In the genomic region with DNA sequence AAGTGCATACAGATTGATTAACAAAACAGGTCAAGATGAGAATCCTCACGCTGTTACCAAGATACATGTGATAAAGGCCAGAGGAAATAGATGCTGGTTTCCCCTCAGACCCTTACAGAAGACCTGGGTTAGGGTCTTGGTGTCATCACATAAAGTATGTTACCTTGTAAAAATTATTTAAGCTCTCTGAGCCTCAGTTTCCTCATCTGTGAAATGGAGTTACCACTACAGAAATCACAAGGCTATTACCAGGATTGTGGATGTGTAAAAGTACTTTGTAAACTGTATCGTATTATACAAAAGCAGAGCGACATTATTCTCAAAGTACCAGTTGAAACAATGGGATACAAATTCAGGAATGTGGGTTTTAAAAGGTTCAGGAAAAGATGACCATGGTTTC, we compare ENCODE assay signal across 31 cellular contexts.
"Had no signal": no experiment of that assay in that cellular context is flagged by ENCODE, and none has a peak within 500 bp of the region (broad histone marks: within the 10 kb centered on the region; RNA-seq: fewer than 3 reads in every experiment).

No MANE protein-coding gene starts in this region.

- H3K9me3 Mint-ChIP-seq: activated CD4-positive, alpha-beta memory T cell treated with anti-CD3 and anti-CD28 coated beads for 36 hours; activated CD4-positive, alpha-beta T cell treated with anti-CD3 and anti-CD28 coated beads, Interleukin-2, amount 10 ng/mL, durations not matched to agents 24 days and 14 days; activated T-helper 1 cell treated with anti-CD3 and anti-CD28 coated beads, Interleukin-12 subunit alpha, Interleukin-12 subunit beta, Interleukin-2, Interleukin-4 antibody, amounts not matched to agents 30 ng/mL and 10 ng/mL and 1 ng/mL, durations not matched to agents 14 hours and 24 hours and 36 hours; activated T-helper 2 cell treated with anti-CD3 and anti-CD28 coated beads, Interferon-gamma antibody, Interleukin-2, Interleukin-4, amounts not matched to agents 10 μg/mL and 5 μg/mL and 100 μg/mL, durations not matched to agents 14 hours and 24 hours and 36 hours had no signal

- H3K27ac ChIP-seq: body of pancreas, cardiac muscle cell, colonic mucosa, epithelial cell of prostate, esophagus squamous epithelium had no signal

- H3K36me3 Mint-ChIP-seq: activated CD4-positive, alpha-beta memory T cell treated with anti-CD3 and anti-CD28 coated beads for 36 hours; activated CD8-positive, alpha-beta memory T cell treated with anti-CD3 and anti-CD28 coated beads, Interleukin-2, amount 10 ng/mL, durations not matched to agents 7 days and 5 days had no signal

- H3K4me1 Mint-ChIP-seq: activated CD4-positive, alpha-beta T cell treated with anti-CD3 and anti-CD28 coated beads for 36 hours had no signal

- H3K36me3 ChIP-seq: colonic mucosa, esophagus squamous epithelium, gastroesophageal sphincter had no signal

- DNase-seq: activated CD4-positive, alpha-beta memory T cell treated with anti-CD3 and anti-CD28 coated beads for 36 hours; activated CD4-positive, alpha-beta T cell treated with anti-CD3 and anti-CD28 coated beads for 36 hours; activated CD4-positive, alpha-beta T cell treated with anti-CD3 and anti-CD28 coated beads, Interleukin-2, amount 10 ng/mL, durations not matched to agents 24 days and 14 days; activated CD4-positive, CD25-positive, alpha-beta regulatory T cell; activated CD4-positive, CD25-positive, alpha-beta regulatory T cell treated with anti-CD3 and anti-CD28 coated beads, Interleukin-2, amount 50 U/mL, for 72 hours; activated CD8-positive, alpha-beta memory T cell treated with anti-CD3 and anti-CD28 coated beads, Interleukin-2, amount 10 ng/mL, durations not matched to agents 7 days and 5 days; activated CD8-positive, alpha-beta memory T cell treated with anti-CD3 and anti-CD28 coated beads, Interleukin-2, amount 50 U/mL, for 4 hours; activated CD8-positive, alpha-beta T cell treated with anti-CD3 and anti-CD28 coated beads, Interleukin-2, amount 10 ng/mL, durations not matched to agents 7 days and 5 days; activated effector memory CD4-positive, alpha-beta T cell treated with anti-CD3 and anti-CD28 coated beads, Interleukin-2, amount 50 U/mL, for 16 hours; activated naive CD4-positive, alpha-beta T cell treated with anti-CD3 and anti-CD28 coated beads, Interleukin-2, amount 50 U/mL, for 16 hours; activated T-cell treated with anti-CD3 and anti-CD28 coated beads, Interleukin-2, amount 50 U/mL, for 1 hour; activated T-cell treated with anti-CD3 and anti-CD28 coated beads, Interleukin-2, amount 50 U/mL, for 48 hours; amniotic stem cell; anterior cingulate cortex; body of pancreas; central memory CD4-positive, alpha-beta T cell; cerebellar nuclear complex; colonic mucosa; effector CD8-positive, alpha-beta T cell; esophagus squamous epithelium; foreskin melanocyte; heart right ventricle; T-helper 2 cell had no signal

- H3K9me3 ChIP-seq: body of pancreas, colonic mucosa, esophagus squamous epithelium, gastroesophageal sphincter, heart right ventricle had no signal

- H3K4me1 ChIP-seq: body of pancreas, colonic mucosa had no signal

- H3K4me3 ChIP-seq: body of pancreas, cardiac muscle cell, colonic mucosa, esophagus squamous epithelium, gastroesophageal sphincter, heart right ventricle had no signal

- H3K27me3 Mint-ChIP-seq: activated CD4-positive, alpha-beta memory T cell treated with anti-CD3 and anti-CD28 coated beads for 36 hours had no signal

- H3K4me3 Mint-ChIP-seq: activated CD4-positive, alpha-beta memory T cell treated with anti-CD3 and anti-CD28 coated beads for 36 hours; activated CD4-positive, alpha-beta T cell treated with anti-CD3 and anti-CD28 coated beads for 36 hours; activated CD4-positive, alpha-beta T cell treated with anti-CD3 and anti-CD28 coated beads, Interleukin-2, amount 10 ng/mL, durations not matched to agents 24 days and 14 days; activated CD8-positive, alpha-beta memory T cell treated with anti-CD3 and anti-CD28 coated beads, Interleukin-2, amount 10 ng/mL, durations not matched to agents 7 days and 5 days; activated CD8-positive, alpha-beta T cell treated with anti-CD3 and anti-CD28 coated beads, Interleukin-2, amount 10 ng/mL, durations not matched to agents 7 days and 5 days; activated naive CD8-positive, alpha-beta T cell; activated T-helper 1 cell treated with anti-CD3 and anti-CD28 coated beads, Interleukin-12 subunit alpha, Interleukin-12 subunit beta, Interleukin-2, Interleukin-4 antibody, amounts not matched to agents 30 ng/mL and 10 ng/mL and 1 ng/mL, durations not matched to agents 14 hours and 24 hours and 36 hours had no signal

- ATAC-seq: activated CD4-positive, alpha-beta T cell treated with anti-CD3 and anti-CD28 coated beads for 36 hours; activated CD8-positive, alpha-beta memory T cell treated with anti-CD3 and anti-CD28 coated beads, Interleukin-2, amount 10 ng/mL, durations not matched to agents 7 days and 5 days; activated CD8-positive, alpha-beta T cell treated with anti-CD3 and anti-CD28 coated beads, Interleukin-2, amount 10 ng/mL, durations not matched to agents 7 days and 5 days; body of pancreas; gastroesophageal sphincter had no signal

- H3K27ac Mint-ChIP-seq: activated CD4-positive, alpha-beta memory T cell treated with anti-CD3 and anti-CD28 coated beads for 36 hours; activated CD4-positive, alpha-beta T cell treated with anti-CD3 and anti-CD28 coated beads for 36 hours; activated CD4-positive, alpha-beta T cell treated with anti-CD3 and anti-CD28 coated beads, Interleukin-2, amount 10 ng/mL, durations not matched to agents 24 days and 14 days; activated CD8-positive, alpha-beta memory T cell treated with anti-CD3 and anti-CD28 coated beads, Interleukin-2, amount 10 ng/mL, durations not matched to agents 7 days and 5 days; activated CD8-positive, alpha-beta T cell treated with anti-CD3 and anti-CD28 coated beads, Interleukin-2, amount 10 ng/mL, durations not matched to agents 7 days and 5 days; activated naive CD8-positive, alpha-beta T cell; activated T-helper 1 cell treated with anti-CD3 and anti-CD28 coated beads, Interleukin-12 subunit alpha, Interleukin-12 subunit beta, Interleukin-2, Interleukin-4 antibody, amounts not matched to agents 30 ng/mL and 10 ng/mL and 1 ng/mL, durations not matched to agents 14 hours and 24 hours and 36 hours; activated T-helper 2 cell treated with anti-CD3 and anti-CD28 coated beads, Interferon-gamma antibody, Interleukin-2, Interleukin-4, amounts not matched to agents 10 μg/mL and 5 μg/mL and 100 μg/mL, durations not matched to agents 14 hours and 24 hours and 36 hours had no signal

- H3K27me3 ChIP-seq: body of pancreas, cardiac muscle cell, colonic mucosa, esophagus squamous epithelium, gastroesophageal sphincter, heart right ventricle had no signal

- FAIRE-seq: endometrium, endothelial cell of umbilical vein had no signal
